ENCODE assay signal across 8 cellular contexts in the genomic region with DNA sequence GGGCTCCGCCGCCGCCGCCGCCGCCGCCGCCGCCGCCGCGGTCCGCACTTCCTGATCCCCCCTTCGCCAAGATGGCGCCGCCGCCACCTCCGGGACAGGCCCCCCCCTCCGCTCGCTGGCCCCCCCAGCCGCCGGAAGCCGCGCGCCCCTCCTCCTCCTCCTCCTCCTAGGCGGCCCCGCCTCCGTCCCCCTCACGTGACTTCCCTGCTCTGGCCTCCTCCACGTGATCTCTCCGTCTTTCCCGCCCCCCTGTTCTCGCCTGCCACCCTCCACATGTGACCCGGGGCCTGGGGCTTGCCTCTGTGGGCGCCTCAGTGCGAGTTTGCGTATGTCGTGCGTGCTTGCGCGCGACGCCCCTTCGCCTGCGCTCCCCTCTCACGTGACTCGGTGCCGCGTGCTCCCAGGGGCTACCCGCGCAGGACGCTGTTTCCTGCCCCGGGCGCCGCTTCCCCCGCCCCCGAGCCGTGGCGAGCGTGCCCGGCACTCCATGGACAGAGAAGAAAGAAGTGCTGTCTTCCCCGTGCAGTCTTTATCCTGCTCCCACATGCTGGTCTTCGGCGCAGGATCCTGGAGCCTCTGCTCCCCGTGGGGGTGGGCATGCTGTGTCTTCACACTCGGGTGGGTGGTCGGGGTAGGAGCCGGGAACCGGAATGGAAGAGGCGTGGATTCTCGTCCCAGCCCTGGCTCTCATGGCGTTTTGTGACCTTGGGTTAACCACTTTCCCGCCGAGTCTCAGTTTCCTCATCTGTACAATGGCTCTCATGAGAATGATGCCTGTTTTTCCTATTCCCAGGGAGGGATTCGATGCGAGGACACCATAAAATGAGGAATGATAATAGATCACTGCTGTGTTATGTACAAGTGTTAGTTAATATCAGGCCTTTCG. TPM values are rescaled to one million over a fixed set of nuclear protein-coding genes. Genes with fewer than 3 reads are reported as not detected.
DNase-seq lines count a peak whose midpoint lies in the region; ATAC-seq and TF ChIP-seq lines count a peak whose summit lies in the region.

Gene UBE2Q1, minus strand, starts transcription at position 53 of the 886 bp plus-strand sequence. CDS start 109 bp downstream, outside the sequence.

- H3K27ac Mint-ChIP-seq in dendritic cell treated with granulocyte-macrophage colony-stimulating factor and Interleukin-4, amounts not matched to agents 40 ng/mL and 50 ng/mL, for 4 days: peak within 1 kb of the TSS; percentile 92

- peak within 1 kb of the TSS; percentile 92 for H3K4me3 ChIP-seq in left lung

- peak within 1 kb of the TSS; percentile 96 for H3K4me3 Mint-ChIP-seq in dendritic cell treated with granulocyte-macrophage colony-stimulating factor and Interleukin-4, amounts not matched to agents 40 ng/mL and 50 ng/mL, for 4 days

- H3K9me3 Mint-ChIP-seq in dendritic cell treated with granulocyte-macrophage colony-stimulating factor and Interleukin-4, amounts not matched to agents 40 ng/mL and 50 ng/mL, for 4 days: no peaks in the 10 kb centered on the region

- TF ChIP-seq CTCF in left lung (IDR thresholded peaks at IDR 0.05): no peak

- peaks cover 5 to 29% of the 10 kb centered on the region in 2 donors for H3K4me1 ChIP-seq in left lung

- intact Hi-C loops in dendritic cell treated with granulocyte-macrophage colony-stimulating factor and Interleukin-4, amounts not matched to agents 40 ng/mL and 50 ng/mL, for 4 days (cut with micrococcal nuclease): loop anchor here (2.0 kb wide), 2 partner anchors 320 to 378 kb away; partner anchors contain the start of gene PMVK
- intact Hi-C loops in left lung (cut with DNase I): no loop called here

- H3K4me1 Mint-ChIP-seq in dendritic cell treated with granulocyte-macrophage colony-stimulating factor and Interleukin-4, amounts not matched to agents 40 ng/mL and 50 ng/mL, for 4 days (ENCODE audit: low read depth): peaks cover 28% of the 10 kb centered on the region

- peaks cover 3% of the 10 kb centered on the region for H3K27me3 Mint-ChIP-seq in dendritic cell treated with granulocyte-macrophage colony-stimulating factor and Interleukin-4, amounts not matched to agents 40 ng/mL and 50 ng/mL, for 4 days

- ATAC-seq in GM19372 (IDR thresholded peaks at IDR 0.05; ENCODE audit: low read depth, unreplicated experiment) (peak; percentile 92), HG03558 (IDR thresholded peaks at IDR 0.05; ENCODE audit: extremely low read depth, unreplicated experiment) (peak; percentile 69), left lung (peak; percentile 94)

- DNase-seq in C1 segment of cervical spinal cord (lab: John Stamatoyannopoulos, UW) (peak; percentile 91 to 99 (median 98)), NCI-H748 treated with DMSO at 0.1 percent for 48 hours (lab: John Stamatoyannopoulos, UW) (peak; percentile 96), left lung (peak; percentile 100)
- peak; percentile 97 to 99 for DNase-seq in activated CD4-positive, alpha-beta T cell treated with anti-CD3 and anti-CD28 coated beads, Interleukin-2, amount 50 U/mL, for 24 hours (ENCODE audit: low read depth in 1 of 2, low spot score in 1 of 2)
- peak; percentile 96 to 99 for DNase-seq in stimulated activated CD4-positive, alpha-beta T cell treated with anti-CD3 and anti-CD28 coated beads, Interleukin-2, amount 100 ng/mL, for 48 hours

- peaks cover 0 to 20% of the 10 kb centered on the region in 2 donors for H3K36me3 ChIP-seq in left lung

- H3K36me3 Mint-ChIP-seq in dendritic cell treated with granulocyte-macrophage colony-stimulating factor and Interleukin-4, amounts not matched to agents 40 ng/mL and 50 ng/mL, for 4 days (ENCODE audit: low read depth): peaks cover 39% of the 10 kb centered on the region

- H3K27me3 ChIP-seq in left lung: no peaks in the 10 kb centered on the region

- H3K9me3 ChIP-seq in left lung: no peaks in the 10 kb centered on the region

- peak within 1 kb of the TSS; percentile 88 to 93 for H3K27ac ChIP-seq in left lung

RNA-seq across cellular contexts. Expression of gene UBE2Q1, which starts in this region (rescaled TPM):
- 10 to 100 TPM; 87.0 to 90.8 TPM for total RNA-seq in left lung

Comparison
In these comparisons a context has a peak if more than half of its experiments do, and no peak if none do; other contexts are left out.
1. Peak in every context shown above with its lines: DNase-seq, ATAC-seq, H3K4me3 ChIP-seq and H3K27ac ChIP-seq.